Comparison of ENCODE assay signal across 15 cellular contexts in genomic region chr1:59377350-59377904, GRCh38.
DNase-seq lines count a peak whose midpoint lies in the region; ATAC-seq and TF ChIP-seq lines count a peak whose summit lies in the region.
"Had no signal": no experiment of that assay in that cellular context is flagged by ENCODE, and none has a peak within 500 bp of the region (broad histone marks: within the 10 kb centered on the region; RNA-seq: fewer than 3 reads in every experiment).

No MANE protein-coding gene starts in this region.

- no peak overlapping the region for H3K4me3 Mint-ChIP-seq in activated CD4-positive, alpha-beta T cell treated with anti-CD3 and anti-CD28 coated beads for 36 hours
- no peak overlapping the region for H3K4me3 Mint-ChIP-seq in neural crest cell
- H3K4me3 Mint-ChIP-seq: CD14-positive monocyte; CD8-positive, alpha-beta T cell; H9 had no signal

- H3K4me1 Mint-ChIP-seq in activated CD4-positive, alpha-beta T cell treated with anti-CD3 and anti-CD28 coated beads for 36 hours, result peaks cover 9% of the 10 kb centered on the region
- no peaks in the 10 kb centered on the region for H3K4me1 Mint-ChIP-seq in neural crest cell
- H3K4me1 Mint-ChIP-seq: CD14-positive monocyte, H9 had no signal

- peaks cover 4% of the 10 kb centered on the region for H3K9me3 Mint-ChIP-seq in activated CD4-positive, alpha-beta T cell treated with anti-CD3 and anti-CD28 coated beads for 36 hours (ENCODE audit: low read depth)
- H3K9me3 Mint-ChIP-seq in activated naive CD4-positive, alpha-beta T cell treated with anti-CD3 and anti-CD28 coated beads, Interleukin-2, amount 50 U/mL, for 72 hours, result peaks cover 0 to 15% of the 10 kb centered on the region in 2 donors
- peaks cover 6% of the 10 kb centered on the region for H3K9me3 Mint-ChIP-seq in neural crest cell

- H3K27me3 Mint-ChIP-seq in activated CD4-positive, alpha-beta T cell treated with anti-CD3 and anti-CD28 coated beads for 36 hours, result no peaks in the 10 kb centered on the region
- no peaks in the 10 kb centered on the region for H3K27me3 Mint-ChIP-seq in neural crest cell (ENCODE audit: low read depth)

- ATAC-seq in activated CD4-positive, alpha-beta T cell treated with anti-CD3 and anti-CD28 coated beads for 36 hours, result peak; percentile 63
- ATAC-seq in activated naive CD4-positive, alpha-beta T cell treated with anti-CD3 and anti-CD28 coated beads, Interleukin-2, amount 50 U/mL, for 72 hours, result peak; percentile 81 to 85
- ATAC-seq: CD8-positive, alpha-beta T cell had no signal

- TF ChIP-seq CTCF in neural crest cell (conservative IDR thresholded peaks at IDR 0.05), result no peak
- TF ChIP-seq CTCF in GM10266 (IDR thresholded peaks at IDR 0.05; ENCODE audit: control insufficient read depth, insufficient read depth, low read depth, missing control alignments), result no peak

- H3K27ac Mint-ChIP-seq in activated CD4-positive, alpha-beta T cell treated with anti-CD3 and anti-CD28 coated beads for 36 hours, result no peak overlapping the region
- peak overlapping the region in 1 of 2 donors; percentile 88 for H3K27ac Mint-ChIP-seq in activated naive CD4-positive, alpha-beta T cell treated with anti-CD3 and anti-CD28 coated beads, Interleukin-2, amount 50 U/mL, for 72 hours
- peak overlapping the region; percentile 48 for H3K27ac Mint-ChIP-seq in neural crest cell (ENCODE audit: unreplicated experiment)
- H3K27ac Mint-ChIP-seq: CD8-positive, alpha-beta T cell had no signal

- CTCF ChIA-PET in activated CD4-positive, alpha-beta T cell treated with anti-CD3 and anti-CD28 coated beads for 36 hours (lab: Charles Lee), result no interaction called here

- H3K36me3 Mint-ChIP-seq in activated CD4-positive, alpha-beta T cell treated with anti-CD3 and anti-CD28 coated beads for 36 hours (ENCODE audit: low read depth), result peaks cover 4% of the 10 kb centered on the region
- H3K36me3 Mint-ChIP-seq in activated naive CD4-positive, alpha-beta T cell treated with anti-CD3 and anti-CD28 coated beads, Interleukin-2, amount 50 U/mL, for 72 hours, result peaks cover 8 to 39% of the 10 kb centered on the region in 2 donors
- peaks cover 10% of the 10 kb centered on the region for H3K36me3 Mint-ChIP-seq in neural crest cell (ENCODE audit: low read depth)

- POLR2A ChIA-PET in activated CD4-positive, alpha-beta T cell treated with anti-CD3 and anti-CD28 coated beads for 36 hours (lab: Charles Lee), result no interaction called here

- intact Hi-C loops in activated CD4-positive, alpha-beta T cell treated with anti-CD3 and anti-CD28 coated beads for 36 hours (cut with DNase I, micrococcal nuclease), result no loop called here

- DNase-seq in activated CD4-positive, alpha-beta T cell treated with anti-CD3 and anti-CD28 coated beads for 36 hours, result no peak
- DNase-seq in activated CD4-positive, alpha-beta T cell treated with anti-CD3 and anti-CD28 coated beads for 1 hour, result no peak
- DNase-seq in activated naive CD4-positive, alpha-beta T cell treated with anti-CD3 and anti-CD28 coated beads, Interleukin-2, amount 50 U/mL, for 72 hours (ENCODE audit: low spot score in 2 of 2), result no peak
- no peak for DNase-seq in activated naive CD4-positive, alpha-beta T cell (lab: John Stamatoyannopoulos, UW)
- no peak for DNase-seq in neural crest cell (ENCODE audit: low read depth, low spot score)
- no peak for DNase-seq in UCSD-AML1 (lab: John Stamatoyannopoulos, UW; ENCODE audit: unreplicated experiment)
- no peak for DNase-seq in GM10266 (ENCODE audit: extremely low spot score)
- DNase-seq: CD8-positive, alpha-beta T cell; COR-L47; DMS153; DMS79 treated with DMSO at 0.1 percent for 48 hours; EL; GOT3; H9 had no signal
